Comparison of ENCODE assay signal across 8 cellular contexts in genomic region chr2:54558188-54558975, GRCh38.
DNase-seq lines count a peak whose midpoint lies in the region; TF ChIP-seq lines count a peak whose summit lies in the region.

No MANE protein-coding gene starts in this region.

- DNase-seq in Caki2 (ENCODE audit: low read depth) = peak; percentile 67
- peak; percentile 76 for DNase-seq in GM20000 (ENCODE audit: low spot score)
- peak; percentile 81 for DNase-seq in HT-29 (ENCODE audit: low spot score)
- peak; percentile 72 to 73 for DNase-seq in PC-9
- peak; percentile 59 for DNase-seq in activated T-helper 9 cell treated with anti-CD3 and anti-CD28 coated beads, Interleukin-2, amount 50 U/mL, for 16 hours (ENCODE audit: low read depth)
- DNase-seq in foreskin fibroblast = peak; percentile 69 to 87
- peak; percentile 9 for DNase-seq in occipital lobe (lab: John Stamatoyannopoulos, UW)
- DNase-seq in vagina (ENCODE audit: extremely low spot score in 2 of 2) = no peak

- peak in 1 of 2 donors; percentile 11 for TF ChIP-seq POLR2A in vagina (IDR thresholded peaks at IDR 0.05)

- peak overlapping the region; percentile 95 for H3K27ac ChIP-seq in PC-9
- H3K27ac ChIP-seq in vagina = peak overlapping the region; percentile 92

- intact Hi-C loops in PC-9 (cut with micrococcal nuclease; ENCODE audit: unreplicated experiment) (no loop called here), vagina (cut with DNase I) (no loop called here)

- H3K79me2 ChIP-seq in PC-9 (ENCODE audit: low read depth) = peaks cover 67% of the 10 kb centered on the region

- H3F3A ChIP-seq in PC-9 (ENCODE audit: insufficient read depth, low read depth) = peaks cover 50% of the 10 kb centered on the region

- TSS peak; percentile 38 for BruUV-seq in PC-9 (replicated peaks; lab: Mats Ljungman, UMichigan)

- CTCF ChIA-PET in PC-9 (lab: Charles Lee) = interaction anchor here (0.5 to 0.6 kb wide), 2 partner anchors 13 to 73 kb away, joined by 3 read pairs; no protein-coding TSS in a partner anchor

- no peaks in the 10 kb centered on the region for H4K20me1 ChIP-seq in PC-9 (ENCODE audit: insufficient read depth)

- H3K9me2 ChIP-seq in PC-9 (ENCODE audit: insufficient read depth) = no peaks in the 10 kb centered on the region

- in situ Hi-C loops in Caki2 (cut with HindIII; ENCODE audit: low pct_unique_long_range_greater_than_20kb, low sequenced_read_pairs) = no loop called here

- H3K4me2 ChIP-seq in PC-9 = peak overlapping the region; percentile 91

- H3K4me3 ChIP-seq in PC-9 (peak overlapping the region; percentile 90), foreskin fibroblast (ENCODE audit: low read depth in 1 of 2, low read length in 2 of 2) (peak overlapping the region; percentile 48 to 55), vagina (peak overlapping the region; percentile 52 to 68)

- H3K9me3 ChIP-seq in PC-9 (ENCODE audit: insufficient read depth, low read depth) = no peaks in the 10 kb centered on the region
- no peaks in the 10 kb centered on the region for H3K9me3 ChIP-seq in vagina

- peaks cover 49% of the 10 kb centered on the region for H3K4me1 ChIP-seq in PC-9 (replicated peaks; ENCODE audit: insufficient read depth)
- H3K4me1 ChIP-seq in vagina = peaks cover 68% of the 10 kb centered on the region

- no peak for TF ChIP-seq CTCF in GM20000 (IDR thresholded peaks at IDR 0.05; ENCODE audit: extremely low read depth, missing control alignments)
- no peak for TF ChIP-seq CTCF in PC-9 (conservative IDR thresholded peaks at IDR 0.05)
- TF ChIP-seq CTCF in foreskin fibroblast (IDR thresholded peaks at IDR 0.05; ENCODE audit: low read depth, low read length) = no peak
- no peak for TF ChIP-seq CTCF in vagina (IDR thresholded peaks at IDR 0.05)

- H3K27me3 ChIP-seq in PC-9 (ENCODE audit: insufficient read depth, low read depth) = no peaks in the 10 kb centered on the region
- H3K27me3 ChIP-seq in vagina = no peaks in the 10 kb centered on the region

- peak overlapping the region; percentile 80 for H2AFZ ChIP-seq in PC-9

- H3K36me3 ChIP-seq in PC-9 (ENCODE audit: low read depth) = no peaks in the 10 kb centered on the region
- no peaks in the 10 kb centered on the region for H3K36me3 ChIP-seq in vagina

- POLR2A ChIA-PET in PC-9 (lab: Charles Lee; ENCODE audit: unreplicated experiment) = interaction anchor here (0.6 to 1.3 kb wide), 6 partner anchors 14 to 101 kb away, joined by 3 to 14 read pairs (median 6); no protein-coding TSS in a partner anchor

Comparison
In these comparisons a context has a peak if more than half of its experiments do, and no peak if none do; other contexts are left out.
1. DNase-seq: peak in Caki2 (single experiment), GM20000 (single experiment), HT-29 (single experiment), PC-9 (2 of 2), activated T-helper 9 cell treated with anti-CD3 and anti-CD28 coated beads, Interleukin-2, amount 50 U/mL, for 16 hours (single experiment), foreskin fibroblast (2 of 2) and occipital lobe (single experiment); none in vagina (0 of 2).
2. Peak in every context shown above with its lines, with median percentiles within 50 percentile points of each other: H3K4me3 ChIP-seq.